Comparison of ENCODE assay signal across 8 cellular contexts in genomic region chr20:17568045-17568788, GRCh38. TPM values are rescaled to one million over a fixed set of nuclear protein-coding genes. Genes with fewer than 3 reads are reported as not detected.
DNase-seq lines count a peak whose midpoint lies in the region; ATAC-seq, FAIRE-seq and TF ChIP-seq lines count a peak whose summit lies in the region.

No MANE protein-coding gene starts in this region.

- H3K4me3 Mint-ChIP-seq in CD4-positive, alpha-beta T cell: peak overlapping the region; percentile 63

- H3K18ac ChIP-seq in neuronal stem cell (ENCODE audit: low read length): no peak overlapping the region

- TF ChIP-seq CTCF in CD4-positive, alpha-beta T cell (IDR thresholded peaks at IDR 0.05): no peak
- no peak for TF ChIP-seq CTCF in PC-3 (conservative IDR thresholded peaks at IDR 0.05; ENCODE audit: low read depth, low read length)
- TF ChIP-seq CTCF in endothelial cell of umbilical vein (IDR thresholded peaks at IDR 0.05; ENCODE audit: extremely low read depth in 1 of 2, insufficient read depth in 1 of 2, low read depth in 1 of 2, low read length in 2 of 2): no peak

- H4K91ac ChIP-seq in neuronal stem cell (ENCODE audit: low read depth, low read length, poor library complexity): no peak overlapping the region

- no peaks in the 10 kb centered on the region for H3K27me3 ChIP-seq in CD4-positive, alpha-beta T cell (ENCODE audit: control insufficient read depth, insufficient read depth, low read length)
- H3K27me3 ChIP-seq in PC-3 (ENCODE audit: low read length): no peaks in the 10 kb centered on the region
- no peaks in the 10 kb centered on the region for H3K27me3 ChIP-seq in endothelial cell of umbilical vein (ENCODE audit: control insufficient read depth in 2 of 2, insufficient read depth in 2 of 2, low read length in 2 of 2)
- H3K27me3 ChIP-seq in neuronal stem cell (ENCODE audit: control insufficient read depth in 3 of 3, insufficient read depth in 3 of 3, low read depth in 1 of 3, low read length in 3 of 3): peaks cover 0 to 3% (median 3%) of the 10 kb centered on the region in 3 experiments

- peak overlapping the region; percentile 61 for H3K4me3 ChIP-seq in PC-3 (ENCODE audit: low read length)
- H3K4me3 ChIP-seq in endothelial cell of umbilical vein (replicated peaks in 1 of 3; ENCODE audit: insufficient read depth in 1 of 3, low read depth in 1 of 3, low read length in 3 of 3): peak overlapping the region in 2 of 3 experiments; percentile 56 to 84
- H3K4me3 ChIP-seq in neuronal stem cell (ENCODE audit: low read length in 2 of 2): peak overlapping the region in 1 of 2 donors; percentile 75

- CTCF ChIA-PET in CD4-positive, alpha-beta T cell (lab: Charles Lee): no interaction called here
- CTCF ChIA-PET in PC-3 (lab: Charles Lee) (no interaction called here), endothelial cell of umbilical vein (lab: Charles Lee) (no interaction called here)

- H3K9me2 ChIP-seq in PC-3 (replicated peaks; ENCODE audit: low read length): no peaks in the 10 kb centered on the region

- H3K4ac ChIP-seq in neuronal stem cell (ENCODE audit: low read length): no peak overlapping the region

- H4K20me1 ChIP-seq in PC-3 (ENCODE audit: low read length): peaks cover 30% of the 10 kb centered on the region
- no peaks in the 10 kb centered on the region for H4K20me1 ChIP-seq in endothelial cell of umbilical vein (replicated peaks; ENCODE audit: control insufficient read depth, extremely low read depth, insufficient read depth, low read length)

- H3K9me1 ChIP-seq in endothelial cell of umbilical vein (replicated peaks; ENCODE audit: control insufficient read depth, extremely low read depth, insufficient read depth, low read length): no peaks in the 10 kb centered on the region

- intact Hi-C loops in CD4-positive, alpha-beta T cell (cut with DNase I, micrococcal nuclease): loop anchor here in 1 of 2 experiments (2.0 to 10.0 kb wide), 5 partner anchors 45 to 1227 kb away; partner anchors contain the start of genes KAT14, PET117 and ZNF133
- intact Hi-C loops in PC-3 (cut with micrococcal nuclease) (no loop called here), endothelial cell of umbilical vein (cut with micrococcal nuclease) (no loop called here)

- peaks cover 3% of the 10 kb centered on the region for H3K9me3 Mint-ChIP-seq in CD4-positive, alpha-beta T cell

- H2BK5ac ChIP-seq in neuronal stem cell (ENCODE audit: low read length): no peak overlapping the region

- H3K4me2 ChIP-seq in PC-3 (ENCODE audit: low read length) (peak overlapping the region; percentile 97), endothelial cell of umbilical vein (ENCODE audit: insufficient read depth, low read length) (peak overlapping the region; percentile 79), neuronal stem cell (ENCODE audit: insufficient read depth, low read length, poor library complexity, severe bottlenecking) (peak overlapping the region; percentile 83)

- no peak overlapping the region for H3K27ac ChIP-seq in CD4-positive, alpha-beta T cell (ENCODE audit: low read depth, low read length)
- H3K27ac ChIP-seq in PC-3 (ENCODE audit: low read length) (peak overlapping the region; percentile 89), endothelial cell of umbilical vein (ENCODE audit: insufficient read depth, low read depth, low read length) (peak overlapping the region; percentile 91), neuronal stem cell (replicated peaks; ENCODE audit: low read length) (no peak overlapping the region)

- BruUV-seq in PC-3 (replicated peaks; lab: Mats Ljungman, UMichigan) (no TSS peak), endothelial cell of umbilical vein (replicated peaks; lab: Mats Ljungman, UMichigan) (no TSS peak)

- POLR2A ChIA-PET in CD4-positive, alpha-beta T cell (lab: Charles Lee): no interaction called here
- POLR2A ChIA-PET in PC-3 (lab: Charles Lee; ENCODE audit: unreplicated experiment) (no interaction called here), endothelial cell of umbilical vein (lab: Charles Lee) (no interaction called here)

- ATAC-seq in CD4-positive, alpha-beta T cell (ENCODE audit: poor library complexity): no peak
- ATAC-seq in PC-3 (no peak), GM18505 (IDR thresholded peaks at IDR 0.05; ENCODE audit: unreplicated experiment) (no peak), HG02678 (IDR thresholded peaks at IDR 0.05; ENCODE audit: unreplicated experiment) (no peak)

- H2BK15ac ChIP-seq in neuronal stem cell (ENCODE audit: low read length): no peak overlapping the region

- peak overlapping the region; percentile 22 for H3K27ac Mint-ChIP-seq in CD4-positive, alpha-beta T cell

- no peak for TF ChIP-seq POLR2A in endothelial cell of umbilical vein (IDR thresholded peaks at IDR 0.05; ENCODE audit: low read depth, low read length)
- TF ChIP-seq POLR2A in GM18505 (IDR thresholded peaks at IDR 0.05; ENCODE audit: borderline replicate concordance, extremely low read depth, insufficient read depth, insufficient read length): no peak

- no peak overlapping the region for H3K14ac ChIP-seq in neuronal stem cell (ENCODE audit: low read length)

- no peak overlapping the region for H3K23ac ChIP-seq in neuronal stem cell (ENCODE audit: low read depth, low read length, poor library complexity)

- H3K9me3 ChIP-seq in CD4-positive, alpha-beta T cell (ENCODE audit: control insufficient read depth, low read length): no peaks in the 10 kb centered on the region
- H3K9me3 ChIP-seq in PC-3 (ENCODE audit: low read length) (no peaks in the 10 kb centered on the region), endothelial cell of umbilical vein (replicated peaks; ENCODE audit: control insufficient read depth, insufficient read depth, low read length) (no peaks in the 10 kb centered on the region), neuronal stem cell (replicated peaks in 1 of 2; ENCODE audit: control insufficient read depth in 2 of 2, insufficient read depth in 1 of 2, low read depth in 1 of 2, low read length in 2 of 2) (no peaks in the 10 kb centered on the region)

- FAIRE-seq in endothelial cell of umbilical vein (lab: Jason Lieb, UNC): peak; percentile 4

- dilution Hi-C loops in endothelial cell of umbilical vein (cut with MboI; ENCODE audit: extremely low pct_ligation_motif_present, low sequenced_read_pairs): no loop called here

- H3F3A ChIP-seq in PC-3 (ENCODE audit: low read length, unreplicated experiment): no peaks in the 10 kb centered on the region

- H3K27me3 Mint-ChIP-seq in CD4-positive, alpha-beta T cell: no peaks in the 10 kb centered on the region

- peaks cover 38% of the 10 kb centered on the region for H3K4me1 ChIP-seq in PC-3 (ENCODE audit: insufficient read depth, low read length)
- H3K4me1 ChIP-seq in endothelial cell of umbilical vein (ENCODE audit: control insufficient read depth, extremely low read depth, insufficient read depth, low read length): peaks cover 23% of the 10 kb centered on the region
- peaks cover 6 to 7% of the 10 kb centered on the region in 2 donors for H3K4me1 ChIP-seq in neuronal stem cell (ENCODE audit: control insufficient read depth in 2 of 2, insufficient read depth in 1 of 2, low read depth in 1 of 2, low read length in 2 of 2)

- H3K79me1 ChIP-seq in neuronal stem cell (ENCODE audit: low read depth, low read length): no peaks in the 10 kb centered on the region

- H3K9ac ChIP-seq in PC-3 (ENCODE audit: low read length): peak overlapping the region; percentile 96
- H3K9ac ChIP-seq in endothelial cell of umbilical vein (replicated peaks; ENCODE audit: extremely low read depth, insufficient read depth, low read length): peak overlapping the region; percentile 90
- no peak overlapping the region for H3K9ac ChIP-seq in neuronal stem cell (ENCODE audit: low read depth, low read length, poor library complexity)

- H2BK120ac ChIP-seq in neuronal stem cell (ENCODE audit: low read depth, low read length): no peak overlapping the region

- DNase-seq in CD4-positive, alpha-beta T cell: no peak
- DNase-seq in PC-3 (peak; percentile 47), endothelial cell of umbilical vein (ENCODE audit: low read depth, low spot score) (peak; percentile 23), neuronal stem cell (ENCODE audit: low spot score) (no peak), NCI-H524 treated with DMSO at 0.1 percent for 48 hours (lab: John Stamatoyannopoulos, UW) (no peak), ureter (ENCODE audit: low spot score) (no peak)

- H3K36me3 ChIP-seq in PC-3 (ENCODE audit: low read depth, low read length) (no peaks in the 10 kb centered on the region; the same call in 1 of the 2 replicates), endothelial cell of umbilical vein (ENCODE audit: control insufficient read depth in 2 of 2, extremely low read depth in 1 of 2, insufficient read depth in 2 of 2, low read length in 2 of 2) (no peaks in the 10 kb centered on the region), neuronal stem cell (replicated peaks in 1 of 2; ENCODE audit: control insufficient read depth in 2 of 2, insufficient read depth in 2 of 2, low read length in 2 of 2) (no peaks in the 10 kb centered on the region)

- H3K36me3 Mint-ChIP-seq in CD4-positive, alpha-beta T cell (ENCODE audit: low read depth): peaks cover 18% of the 10 kb centered on the region

- peaks cover 25% of the 10 kb centered on the region for H3K4me1 Mint-ChIP-seq in CD4-positive, alpha-beta T cell (ENCODE audit: low read depth)

- H2AK5ac ChIP-seq in neuronal stem cell (ENCODE audit: low read depth, low read length): no peak overlapping the region

- peak overlapping the region; percentile 21 for H2AFZ ChIP-seq in PC-3 (ENCODE audit: low read length)
- H2AFZ ChIP-seq in endothelial cell of umbilical vein (ENCODE audit: low read depth, low read length): peak overlapping the region; percentile 25
- peak overlapping the region; percentile 91 for H2AFZ ChIP-seq in neuronal stem cell (ENCODE audit: low read length)

- WGBS in neuronal stem cell (ENCODE audit: extremely low coverage in 2 of 2, insufficient read length in 2 of 2, insufficient replicate concordance in 1 of 2), 2 donors: no CpG with 5 or more reads among the region's 6 CpGs

- no peak overlapping the region for H4K8ac ChIP-seq in neuronal stem cell (ENCODE audit: low read depth, low read length)

- H2BK12ac ChIP-seq in neuronal stem cell (ENCODE audit: low read length): no peak overlapping the region

- H3K79me2 ChIP-seq in PC-3 (ENCODE audit: low read length) (peaks cover 45% of the 10 kb centered on the region), endothelial cell of umbilical vein (ENCODE audit: control insufficient read depth, insufficient read depth, low read length) (peaks cover 33% of the 10 kb centered on the region)

RNA-seq across cellular contexts. Expression of gene DSTN, which starts 1.7 kb away (rescaled TPM):
- total RNA-seq in CD4-positive, alpha-beta T cell: 10 to 100 TPM; 36.0 to 38.9 TPM
- total RNA-seq in PC-3 (2014; rRNA removed): 177 and 182 TPM in 2 replicates
- 300 and 307 TPM in 2 replicates for total RNA-seq in endothelial cell of umbilical vein
- 46.8 and 66.1 TPM in 2 replicates for polyA plus RNA-seq in endothelial cell of umbilical vein
- polyA plus RNA-seq in endothelial cell of umbilical vein (2011; cell fraction: cytosol; rRNA removed): 172 and 181 TPM in 2 replicates
- polyA plus RNA-seq in endothelial cell of umbilical vein (2011; cell fraction: nucleus; rRNA removed): 71.7 and 84.7 TPM in 2 replicates
- polyA plus RNA-seq in endothelial cell of umbilical vein (2012): 369 and 386 TPM in 2 replicates
- 13.6 and 16.7 TPM in 2 replicates for polyA minus RNA-seq in endothelial cell of umbilical vein
- polyA minus RNA-seq in endothelial cell of umbilical vein (2011; cell fraction: cytosol; rRNA and poly(A)+ RNA removed): 32.0 TPM
- 18.4 and 19.8 TPM in 2 replicates for polyA minus RNA-seq in endothelial cell of umbilical vein (2011; cell fraction: nucleus; rRNA and poly(A)+ RNA removed)
- polyA plus RNA-seq in neuronal stem cell (2013, experiment 1 of 2): 252 TPM
- 243 TPM for polyA plus RNA-seq in neuronal stem cell (2013, experiment 2 of 2)
- 603 TPM for total RNA-seq in ureter

RNA-seq across cellular contexts. Expression of gene BFSP1, which starts 37.0 kb away (rescaled TPM):
- total RNA-seq in CD4-positive, alpha-beta T cell: under 1 TPM; 0.27 to 0.42 TPM
- total RNA-seq in PC-3 (2014; rRNA removed) (2.2 and 2.7 TPM in 2 replicates), endothelial cell of umbilical vein (3.7 and 5.2 TPM in 2 replicates), ureter (1.0 TPM)
- polyA plus RNA-seq in endothelial cell of umbilical vein: 2.5 and 3.1 TPM in 2 replicates
- polyA plus RNA-seq in endothelial cell of umbilical vein (2011; cell fraction: cytosol; rRNA removed): 4.1 and 4.5 TPM in 2 replicates
- polyA plus RNA-seq in endothelial cell of umbilical vein (2011; cell fraction: nucleus; rRNA removed): 4.0 and 4.6 TPM in 2 replicates
- polyA plus RNA-seq in endothelial cell of umbilical vein (2012): 3.9 and 4.4 TPM in 2 replicates
- polyA minus RNA-seq in endothelial cell of umbilical vein: 2.9 and 3.3 TPM in 2 replicates
- polyA minus RNA-seq in endothelial cell of umbilical vein (2011; cell fraction: cytosol; rRNA and poly(A)+ RNA removed): 1.4 TPM
- 1.2 and 1.5 TPM in 2 replicates for polyA minus RNA-seq in endothelial cell of umbilical vein (2011; cell fraction: nucleus; rRNA and poly(A)+ RNA removed)
- polyA plus RNA-seq in neuronal stem cell (2013, experiment 1 of 2): 0.18 TPM
- 0.17 TPM for polyA plus RNA-seq in neuronal stem cell (2013, experiment 2 of 2)

Comparison
In these comparisons a context has a peak if more than half of its experiments do, and no peak if none do; other contexts are left out.
1. DNase-seq: peak in PC-3 (single experiment) and endothelial cell of umbilical vein (single experiment); none in CD4-positive, alpha-beta T cell (0 of 10), neuronal stem cell (single experiment), NCI-H524 treated with DMSO at 0.1 percent for 48 hours (single experiment) and ureter (single experiment).
2. H3K27ac ChIP-seq: peak in PC-3 (single experiment) and endothelial cell of umbilical vein (single experiment); none in CD4-positive, alpha-beta T cell (single experiment) and neuronal stem cell (single experiment).
3. H2AFZ ChIP-seq: peak in every context shown above with its lines; median percentile 91 in neuronal stem cell; 25 in endothelial cell of umbilical vein; 21 in PC-3.
4. Peak in every context shown above with its lines, with median percentiles within 50 percentile points of each other: H3K4me2 ChIP-seq.